ENCODE assay signal across 9 cellular contexts in the genomic region with DNA sequence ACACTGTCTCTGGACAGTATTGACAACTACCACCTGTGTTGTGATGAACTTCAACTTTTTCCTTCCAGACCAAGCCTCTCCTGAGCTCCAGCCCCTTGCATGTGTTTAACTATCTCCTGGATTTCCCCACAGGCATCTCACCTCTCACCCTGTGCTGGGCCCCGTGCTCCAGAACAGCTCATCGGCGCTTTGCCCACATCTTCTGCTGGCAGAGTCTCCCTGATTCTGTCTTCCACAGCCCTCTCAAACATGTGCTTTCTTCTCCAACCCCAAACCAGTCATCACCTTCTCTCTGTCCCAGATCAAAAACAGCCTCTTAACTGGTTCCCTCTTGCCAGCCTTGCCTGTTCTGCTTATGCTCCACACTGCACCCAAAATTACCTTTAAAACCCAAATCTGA. TPM values are rescaled to one million over a fixed set of nuclear protein-coding genes. Genes with fewer than 3 reads are reported as not detected.
DNase-seq lines count a peak whose midpoint lies in the region; ATAC-seq and TF ChIP-seq lines count a peak whose summit lies in the region.
"Not testable (repeated sequence)": the region's sequence is repeated elsewhere in the genome, so short reads cannot be mapped to it uniquely, and the experiment has no call there.
"Had no signal": no experiment of that assay in that cellular context is flagged by ENCODE, and none has a peak within 500 bp of the region (broad histone marks: within the 10 kb centered on the region; RNA-seq: fewer than 3 reads in every experiment).

No MANE protein-coding gene starts in this region.

- not testable (repeated sequence) for H3F3A ChIP-seq in neural progenitor cell (ENCODE audit: low read depth)

- H3K27ac Mint-ChIP-seq in activated naive CD4-positive, alpha-beta T cell treated with anti-CD3 and anti-CD28 coated beads, Interleukin-2, amount 50 U/mL, for 72 hours, result peak overlapping the region; percentile 8 to 17
- peak overlapping the region; percentile 48 for H3K27ac Mint-ChIP-seq in neural progenitor cell

- H3K27me3 ChIP-seq in duodenal mucosa (ENCODE audit: control insufficient read depth in 1 of 2, insufficient read depth in 2 of 2, low read length in 2 of 2); liver (ENCODE audit: control insufficient read depth in 4 of 4, insufficient read depth in 4 of 4, low read length in 3 of 4); neural progenitor cell; thyroid gland: not testable (repeated sequence)

- not testable (repeated sequence) for H3K9ac ChIP-seq in duodenal mucosa (ENCODE audit: low read depth in 1 of 2, low read length in 2 of 2); neural progenitor cell
- H3K9ac ChIP-seq in liver (ENCODE audit: low read depth in 1 of 2, low read length in 2 of 2), result peak overlapping the region; percentile 43 to 82

- not testable (repeated sequence) for H2AFZ ChIP-seq in neural progenitor cell (replicated peaks)

- not testable (repeated sequence) for TF ChIP-seq CTCF in fibroblast of the aortic adventitia (IDR thresholded peaks at IDR 0.05; ENCODE audit: insufficient read depth, low read length); liver (IDR thresholded peaks at IDR 0.05; ENCODE audit: low read depth, low read length, missing input control); neural progenitor cell (IDR thresholded peaks at IDR 0.05); thyroid gland (IDR thresholded peaks at IDR 0.05)

- H3K79me2 ChIP-seq in neural progenitor cell (ENCODE audit: low read depth), result not testable (repeated sequence)

- H3K27ac ChIP-seq in duodenal mucosa (ENCODE audit: low read depth, low read length); neural progenitor cell: not testable (repeated sequence)
- H3K27ac ChIP-seq in liver (ENCODE audit: low read depth in 1 of 2, low read length in 2 of 2), result peak overlapping the region; percentile 87 to 88
- peak overlapping the region in 2 of 3 donors; percentile 8 to 24 for H3K27ac ChIP-seq in thyroid gland

- H3K4me1 ChIP-seq in duodenal mucosa (ENCODE audit: control insufficient read depth in 1 of 2, insufficient read depth in 2 of 2, low read length in 2 of 2) (peaks cover 0 to 19% of the 10 kb centered on the region in 2 donors), liver (ENCODE audit: control insufficient read depth in 4 of 4, insufficient read depth in 4 of 4, low read length in 3 of 4) (peaks cover 5 to 35% (median 17%) of the 10 kb centered on the region in 4 donors), thyroid gland (peaks cover 33 to 35% of the 10 kb centered on the region in 2 donors)
- H3K4me1 ChIP-seq in neural progenitor cell, result not testable (repeated sequence)

- not testable (repeated sequence) for H3K4me2 ChIP-seq in neural progenitor cell

- not testable (repeated sequence) for H3K27me3 Mint-ChIP-seq in neural progenitor cell (ENCODE audit: insufficient read depth, low read depth)

- 32% methylated on average over 3 of the region's 3 CpGs for WGBS in liver
- WGBS in thyroid gland, 2 donors, result 76 to 77% methylated on average over 3 of the region's 3 CpGs

- not testable (repeated sequence) for H3K36me3 Mint-ChIP-seq in activated naive CD4-positive, alpha-beta T cell treated with anti-CD3 and anti-CD28 coated beads, Interleukin-2, amount 50 U/mL, for 72 hours; neural progenitor cell

- ATAC-seq in activated naive CD4-positive, alpha-beta T cell treated with anti-CD3 and anti-CD28 coated beads, Interleukin-2, amount 50 U/mL, for 72 hours; left ventricle myocardium superior: not testable (repeated sequence)

- not testable (repeated sequence) for H4K20me1 ChIP-seq in neural progenitor cell (ENCODE audit: low read depth)

- not testable (repeated sequence) for H3K9me3 Mint-ChIP-seq in activated naive CD4-positive, alpha-beta T cell treated with anti-CD3 and anti-CD28 coated beads, Interleukin-2, amount 50 U/mL, for 72 hours; neural progenitor cell

- not testable (repeated sequence) for TF ChIP-seq RAD21 in liver (IDR thresholded peaks at IDR 0.05)

- DNase-seq in activated naive CD4-positive, alpha-beta T cell treated with anti-CD3 and anti-CD28 coated beads, Interleukin-2, amount 50 U/mL, for 72 hours (ENCODE audit: low spot score in 2 of 2); neural progenitor cell (ENCODE audit: low spot score); thyroid gland: not testable (repeated sequence)
- DNase-seq in fibroblast of the aortic adventitia (ENCODE audit: low read depth) (peak; percentile 6), left ventricle myocardium superior (peak; percentile 70)

- not testable (repeated sequence) for H3K4me3 Mint-ChIP-seq in neural progenitor cell

- not testable (repeated sequence) for H3K36me3 ChIP-seq in duodenal mucosa (ENCODE audit: control insufficient read depth in 1 of 2, insufficient read depth in 2 of 2, low read length in 2 of 2); liver (ENCODE audit: control insufficient read depth in 4 of 4, insufficient read depth in 3 of 4, low read depth in 1 of 4, low read length in 3 of 4); neural progenitor cell; thyroid gland

- TF ChIP-seq POLR2A in thyroid gland (IDR thresholded peaks at IDR 0.05), result not testable (repeated sequence)

- H3K9me3 ChIP-seq in duodenal mucosa (ENCODE audit: control insufficient read depth in 1 of 2, low read length in 2 of 2); liver (ENCODE audit: control insufficient read depth in 4 of 4, low read length in 3 of 4); neural progenitor cell (ENCODE audit: low read depth); thyroid gland: not testable (repeated sequence)

- H3K4me3 ChIP-seq in duodenal mucosa (ENCODE audit: low read depth in 1 of 2, low read length in 2 of 2), result peak overlapping the region; percentile 2 to 46
- H3K4me3 ChIP-seq in fibroblast of the aortic adventitia (ENCODE audit: low read depth, low read length); neural progenitor cell; thyroid gland (replicated peaks in 1 of 3): not testable (repeated sequence)
- H3K4me3 ChIP-seq in liver (ENCODE audit: low read depth in 1 of 3, low read length in 3 of 3), result peak overlapping the region; percentile 22 to 57 (median 48)

- peaks cover 34% of the 10 kb centered on the region for H3K4me1 Mint-ChIP-seq in neural progenitor cell

- intact Hi-C loops in left ventricle myocardium superior (cut with micrococcal nuclease); thyroid gland (cut with DNase I): not testable (repeated sequence)

RNA-seq across cellular contexts. Expression of a gene that starts 8.4 kb away (rescaled TPM):
- under 1 TPM in 1 of 2 donors, not detected in 1; 0.29 TPM for total RNA-seq in activated naive CD4-positive, alpha-beta T cell treated with anti-CD3 and anti-CD28 coated beads, Interleukin-2, amount 50 U/mL, for 72 hours
- total RNA-seq in fibroblast of the aortic adventitia (ENCODE audit: low replicate concordance), result 0.09 TPM in 1 of 2 replicates, not detected in the other
- 173 TPM for total RNA-seq in left ventricle myocardium superior
- total RNA-seq in liver, result 10 to 100 TPM in 1 of 2 donors, 1 to 10 TPM in 1; 4.8 to 17.1 TPM
- 10 to 100 TPM; 11.9 to 22.3 TPM for polyA plus RNA-seq in liver
- total RNA-seq in neural progenitor cell (ENCODE audit: low replicate concordance), result 0.25 TPM in 1 of 2 replicates, not detected in the other
- total RNA-seq in thyroid gland, result 1 to 10 TPM; 1.9 to 4.7 (median 2.5) TPM
- total RNA-seq: A673, H7 had no signal

RNA-seq across cellular contexts. Expression of a gene that starts 53.4 kb away (rescaled TPM):
- total RNA-seq in activated naive CD4-positive, alpha-beta T cell treated with anti-CD3 and anti-CD28 coated beads, Interleukin-2, amount 50 U/mL, for 72 hours, result 10 to 100 TPM in 1 of 2 donors, 1 to 10 TPM in 1; 3.8 to 36.8 TPM
- total RNA-seq in fibroblast of the aortic adventitia (ENCODE audit: low replicate concordance) (0.54 and 1.9 TPM in 2 replicates), left ventricle myocardium superior (14.8 TPM), liver (100 to 1,000 TPM in 1 of 2 donors, 10 to 100 TPM in 1; 60.5 to 109 TPM), neural progenitor cell (ENCODE audit: low replicate concordance) (0.45 and 0.90 TPM in 2 replicates), thyroid gland (1 to 10 TPM; 1.0 to 4.3 (median 2.5) TPM)
- 100 to 1,000 TPM in 1 of 2 donors, 10 to 100 TPM in 1; 65.7 to 124 TPM for polyA plus RNA-seq in liver
